ENCODE assay signal across 11 cellular contexts in the genomic region with DNA sequence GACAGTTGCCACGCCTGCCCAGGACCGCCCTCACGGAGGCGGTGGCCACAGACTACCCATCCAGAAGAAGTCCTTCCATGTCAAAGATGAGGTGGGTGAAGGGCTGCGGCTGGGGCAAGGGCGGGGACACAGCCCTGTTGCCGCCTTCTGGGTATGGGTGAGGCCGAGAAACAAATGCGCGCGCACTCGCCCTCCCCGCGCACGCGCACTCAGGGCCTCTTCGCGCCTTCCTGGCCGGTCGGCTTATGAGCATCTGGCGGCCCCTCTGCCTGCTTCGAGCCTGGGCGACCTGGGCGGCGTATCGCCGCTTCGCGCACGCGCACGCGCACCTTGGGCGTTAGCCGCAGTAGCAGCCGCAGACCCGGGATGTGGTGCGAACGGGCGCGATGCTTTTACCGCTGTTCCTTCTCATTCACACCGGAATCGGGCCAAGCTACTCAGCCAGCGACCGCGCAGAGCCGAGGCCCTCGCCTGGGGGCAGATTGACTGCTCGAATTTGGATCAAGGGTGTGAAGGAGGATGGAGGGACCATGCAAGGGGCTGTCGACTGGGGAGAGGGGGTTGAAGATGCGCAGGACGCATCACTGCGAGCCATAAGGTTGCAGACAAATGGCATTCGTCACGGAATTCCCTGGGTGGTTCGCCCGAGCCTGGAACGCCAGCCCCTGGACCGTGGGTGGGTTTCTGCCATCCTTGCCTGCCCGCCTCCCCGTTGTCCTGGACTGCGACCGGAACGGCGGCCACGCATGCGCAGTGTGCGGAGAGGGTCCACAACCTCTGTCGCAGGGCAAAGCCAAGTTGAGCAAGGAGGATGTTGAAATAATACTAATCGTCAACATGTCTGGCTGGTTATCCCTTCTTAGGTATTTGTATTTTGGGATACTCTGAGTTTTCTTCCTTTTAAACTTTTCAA.
A peak's percentile ranks its signal among the peaks of the same experiment; 100 is the strongest.
DNase-seq lines count a peak whose midpoint lies in the region; ATAC-seq and TF ChIP-seq lines count a peak whose summit lies in the region.
"Had no signal": no experiment of that assay in that cellular context is flagged by ENCODE, and none has a peak within 500 bp of the region (broad histone marks: within the 10 kb centered on the region; RNA-seq: fewer than 3 reads in every experiment).

No MANE protein-coding gene starts in this region.

- peak; percentile 39 for DNase-seq in HFFc6
- peak in 1 of 3 donors; percentile 88 for DNase-seq in right cardiac atrium
- peak; percentile 44 for DNase-seq in stimulated activated naive CD8-positive, alpha-beta T cell treated with anti-CD3 and anti-CD28 coated beads, Interleukin-15, Interleukin-2, amounts not matched to agents 100 U/mL and 50 U/mL, for 24 hours
- DNase-seq in stimulated activated naive CD4-positive, alpha-beta T cell treated with Interleukin-2 at 50 U/mL for 16 hours (lab: John Stamatoyannopoulos, UW), result no peak
- no peak for DNase-seq in kidney tubule cell (ENCODE audit: low spot score)
- DNase-seq: colonic mucosa, IMR-90, SHP77 had no signal

- no peak overlapping the region for H3K27ac Mint-ChIP-seq in HFFc6
- H3K27ac Mint-ChIP-seq in activated T-helper 17 cell treated with anti-CD3 and anti-CD28 coated beads, Interleukin-2, amount 50 U/mL, for 72 hours, result peak overlapping the region; percentile 83

- H3K4me3 ChIP-seq in right cardiac atrium (ENCODE audit: low read length), result peak overlapping the region; percentile 5
- H3K4me3 ChIP-seq: colonic mucosa, vagina had no signal

- ATAC-seq in activated T-helper 17 cell treated with anti-CD3 and anti-CD28 coated beads, Interleukin-2, amount 50 U/mL, for 72 hours (replicated peaks), result peak; percentile 82
- ATAC-seq in right cardiac atrium, result peak in 1 of 2 donors; percentile 93
- ATAC-seq in stimulated activated naive CD8-positive, alpha-beta T cell treated with anti-CD3 and anti-CD28 coated beads, Interleukin-15, Interleukin-2, amounts not matched to agents 100 U/mL and 50 U/mL, for 24 hours, result peak; percentile 74
- ATAC-seq in HG03196 (IDR thresholded peaks at IDR 0.05; ENCODE audit: unreplicated experiment), result no peak

- intact Hi-C loops in right cardiac atrium (cut with DNase I), result no loop called here

- no peaks in the 10 kb centered on the region for H3K27me3 Mint-ChIP-seq in HFFc6 (ENCODE audit: insufficient read depth)
- H3K27me3 Mint-ChIP-seq in activated T-helper 17 cell treated with anti-CD3 and anti-CD28 coated beads, Interleukin-2, amount 50 U/mL, for 72 hours, result no peaks in the 10 kb centered on the region

- H3K4me3 Mint-ChIP-seq in HFFc6, result peak overlapping the region; percentile 57; the same call in 1 of the 2 replicates
- peak overlapping the region; percentile 65 for H3K4me3 Mint-ChIP-seq in activated T-helper 17 cell treated with anti-CD3 and anti-CD28 coated beads, Interleukin-2, amount 50 U/mL, for 72 hours

- no peaks in the 10 kb centered on the region for H3K9me3 ChIP-seq in right cardiac atrium (ENCODE audit: control insufficient read depth, low read length)
- H3K9me3 ChIP-seq: colonic mucosa, vagina had no signal

- H3K9me3 Mint-ChIP-seq in HFFc6, result no peaks in the 10 kb centered on the region
- H3K9me3 Mint-ChIP-seq in activated T-helper 17 cell treated with anti-CD3 and anti-CD28 coated beads, Interleukin-2, amount 50 U/mL, for 72 hours, result no peaks in the 10 kb centered on the region

- H3K4me1 Mint-ChIP-seq in HFFc6 (ENCODE audit: low read depth), result no peaks in the 10 kb centered on the region
- H3K4me1 Mint-ChIP-seq in activated T-helper 17 cell treated with anti-CD3 and anti-CD28 coated beads, Interleukin-2, amount 50 U/mL, for 72 hours, result no peaks in the 10 kb centered on the region

- no peaks in the 10 kb centered on the region for H3K27me3 ChIP-seq in right cardiac atrium (ENCODE audit: control insufficient read depth, insufficient read depth)
- H3K27me3 ChIP-seq: colonic mucosa, vagina had no signal

- TF ChIP-seq CTCF in HFFc6 (IDR thresholded peaks at IDR 0.05), result no peak

- H3K36me3 Mint-ChIP-seq in HFFc6 (ENCODE audit: low read depth), result no peaks in the 10 kb centered on the region
- H3K36me3 Mint-ChIP-seq in activated T-helper 17 cell treated with anti-CD3 and anti-CD28 coated beads, Interleukin-2, amount 50 U/mL, for 72 hours (ENCODE audit: low read depth), result no peaks in the 10 kb centered on the region

- H3K4me1 ChIP-seq in right cardiac atrium (ENCODE audit: control insufficient read depth, insufficient read depth, low read length), result no peaks in the 10 kb centered on the region
- H3K4me1 ChIP-seq: colonic mucosa, vagina had no signal

- no peak overlapping the region for H3K27ac ChIP-seq in right cardiac atrium (ENCODE audit: low read length)
- H3K27ac ChIP-seq: colonic mucosa, vagina had no signal

- WGBS in right cardiac atrium, result 18% methylated on average over 71 of the region's 71 CpGs

Comparison
In these comparisons a context has a peak if more than half of its experiments do, and no peak if none do; other contexts are left out.
1. DNase-seq: peak in HFFc6 (single experiment) and stimulated activated naive CD8-positive, alpha-beta T cell treated with anti-CD3 and anti-CD28 coated beads, Interleukin-15, Interleukin-2, amounts not matched to agents 100 U/mL and 50 U/mL, for 24 hours (single experiment); none in stimulated activated naive CD4-positive, alpha-beta T cell treated with Interleukin-2 at 50 U/mL for 16 hours (single experiment) and kidney tubule cell (single experiment).